21 cellular contexts compared by ENCODE assay signal in the genomic region with DNA sequence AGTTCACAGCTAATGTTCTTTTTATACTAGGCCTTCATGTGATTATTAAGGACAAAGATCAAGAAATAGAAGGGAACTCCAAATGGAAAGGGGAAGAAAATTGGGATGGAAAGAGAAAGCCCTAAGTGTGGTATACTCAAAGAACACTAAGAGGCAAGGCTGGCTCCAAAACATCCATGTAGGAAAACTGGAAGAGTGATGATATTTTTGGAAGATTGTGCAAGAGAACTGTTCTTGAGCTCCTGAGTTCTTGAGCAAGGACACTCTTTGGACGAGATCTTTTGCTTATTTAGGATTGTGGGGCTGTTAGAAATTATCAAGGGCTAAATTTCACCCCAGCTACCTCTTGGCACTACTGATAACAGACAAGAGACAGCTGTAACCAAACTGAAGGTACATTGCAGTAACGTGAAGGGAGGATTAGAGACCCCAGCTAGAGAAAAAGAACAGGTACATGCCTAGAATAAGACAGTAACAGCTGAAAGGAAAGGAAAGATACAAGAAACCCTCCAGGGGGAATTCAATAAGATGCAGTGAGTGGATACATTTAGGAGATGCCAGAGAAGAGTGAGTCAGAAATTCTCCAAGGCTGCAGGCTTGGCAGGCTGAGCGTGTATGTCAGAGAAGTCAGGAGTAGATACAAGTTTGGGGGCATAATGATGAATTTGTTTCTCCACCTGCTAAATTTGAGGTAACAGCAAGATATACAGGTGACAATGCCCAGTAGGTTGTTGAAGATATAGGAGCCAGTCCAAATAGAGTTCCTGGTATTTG.
"Had no signal": no experiment of that assay in that cellular context is flagged by ENCODE, and none has a peak within 500 bp of the region (broad histone marks: within the 10 kb centered on the region; RNA-seq: fewer than 3 reads in every experiment).

No MANE protein-coding gene starts in this region.

- H3K27me3 Mint-ChIP-seq: naive thymus-derived CD4-positive, alpha-beta T cell had no signal

- H3K27ac Mint-ChIP-seq: endodermal cell; naive thymus-derived CD4-positive, alpha-beta T cell; nephron progenitor cell had no signal

- H3K4me3 Mint-ChIP-seq: endodermal cell; naive thymus-derived CD4-positive, alpha-beta T cell; nephron progenitor cell had no signal

- H3K4me3 ChIP-seq: colonic mucosa, heart right ventricle, lung, right atrium auricular region, suprapubic skin, tibial artery, upper lobe of left lung, uterus had no signal

- H3K36me3 ChIP-seq: colonic mucosa, heart right ventricle, right atrium auricular region, suprapubic skin, tibial artery, upper lobe of left lung, uterus had no signal

- DNase-seq: colonic mucosa; dermis blood vessel endothelial cell; effector CD4-positive, alpha-beta T cell; endodermal cell; heart right ventricle; kidney; left cardiac atrium; left ventricle myocardium superior; mesenchymal stem cell; midbrain; naive thymus-derived CD4-positive, alpha-beta T cell; nephron progenitor cell; small intestine; stimulated activated CD4-positive, alpha-beta T cell treated with anti-CD3 and anti-CD28 coated beads, Interleukin-12 subunit alpha, Interleukin-12 subunit beta, amount 100 ng/mL, for 4 hours; stimulated activated naive CD4-positive, alpha-beta T cell treated with Interleukin-2 at 50 U/mL for 16 hours; upper lobe of left lung; uterus had no signal

- H3K4me1 ChIP-seq: colonic mucosa, heart right ventricle, right atrium auricular region, suprapubic skin, upper lobe of left lung, uterus had no signal

- H3K4me1 Mint-ChIP-seq: endodermal cell; naive thymus-derived CD4-positive, alpha-beta T cell; nephron progenitor cell had no signal

- H3K9me3 ChIP-seq: colonic mucosa, right atrium auricular region, suprapubic skin, tibial artery, upper lobe of left lung, uterus had no signal

- H3K36me3 Mint-ChIP-seq: naive thymus-derived CD4-positive, alpha-beta T cell had no signal

- H3K27ac ChIP-seq: colonic mucosa, heart right ventricle, right atrium auricular region, suprapubic skin, tibial artery, upper lobe of left lung had no signal

- H3K27me3 ChIP-seq: colonic mucosa, heart right ventricle, right atrium auricular region, suprapubic skin, tibial artery, upper lobe of left lung, uterus had no signal

- ATAC-seq: heart right ventricle; left ventricle myocardium superior; naive thymus-derived CD4-positive, alpha-beta T cell had no signal
